1 cellular context compared by ENCODE assay signal in the genomic region with DNA sequence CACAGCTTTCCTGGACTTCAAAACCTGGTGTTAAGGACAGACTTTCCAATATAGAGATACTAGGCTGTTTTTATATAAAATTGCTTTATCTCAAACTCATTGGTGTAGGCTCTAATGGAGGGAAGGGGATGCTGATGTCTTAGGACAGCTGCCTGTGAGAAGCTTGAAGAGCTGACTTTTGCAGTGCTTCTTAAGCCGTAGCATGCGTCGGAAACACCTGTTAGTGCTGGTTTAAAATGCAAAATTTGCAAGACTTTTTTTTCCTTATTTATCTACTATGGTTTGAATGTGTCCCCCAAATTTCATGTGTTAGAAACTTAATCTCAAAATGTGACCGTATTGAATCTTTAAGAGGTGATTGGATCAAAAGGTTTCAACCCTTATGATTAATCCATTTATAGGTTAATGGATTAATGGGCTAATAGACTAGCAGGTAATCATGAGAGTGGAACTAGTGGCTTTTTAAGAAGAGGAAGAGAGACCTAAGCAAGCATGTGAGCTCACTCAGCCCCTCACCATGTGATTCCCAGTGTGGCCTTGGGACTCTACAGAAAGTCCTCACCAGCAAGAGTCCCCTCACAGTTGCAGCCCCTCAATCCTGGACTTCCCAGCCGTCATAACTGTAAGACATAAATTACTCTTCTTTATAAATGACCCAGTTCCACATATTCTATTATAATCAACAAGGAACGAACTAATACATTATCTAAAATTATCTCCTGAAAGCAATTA.
TF ChIP-seq lines count a peak whose summit lies in the region.

No MANE protein-coding gene starts in this region.

TF ChIP-seq in IMR-90, 13 proteins besides CTCF, POLR2A, EP300 and RAD21 (continued from another document):
- TF ChIP-seq, protein P1, sequence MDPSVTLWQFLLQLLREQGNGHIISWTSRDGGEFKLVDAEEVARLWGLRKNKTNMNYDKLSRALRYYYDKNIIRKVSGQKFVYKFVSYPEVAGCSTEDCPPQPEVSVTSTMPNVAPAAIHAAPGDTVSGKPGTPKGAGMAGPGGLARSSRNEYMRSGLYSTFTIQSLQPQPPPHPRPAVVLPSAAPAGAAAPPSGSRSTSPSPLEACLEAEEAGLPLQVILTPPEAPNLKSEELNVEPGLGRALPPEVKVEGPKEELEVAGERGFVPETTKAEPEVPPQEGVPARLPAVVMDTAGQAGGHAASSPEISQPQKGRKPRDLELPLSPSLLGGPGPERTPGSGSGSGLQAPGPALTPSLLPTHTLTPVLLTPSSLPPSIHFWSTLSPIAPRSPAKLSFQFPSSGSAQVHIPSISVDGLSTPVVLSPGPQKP (IDR thresholded peaks at IDR 0.05; ENCODE audit: borderline replicate concordance, low read depth, low read length): no peak
